23 cellular contexts compared by ENCODE assay signal in genomic region chr2:105625632-105626031, GRCh38.
"Had no signal": no experiment of that assay in that cellular context is flagged by ENCODE, and none has a peak within 500 bp of the region (broad histone marks: within the 10 kb centered on the region; RNA-seq: fewer than 3 reads in every experiment).

No MANE protein-coding gene starts in this region.

- H3K27ac Mint-ChIP-seq: activated CD4-positive, alpha-beta memory T cell treated with anti-CD3 and anti-CD28 coated beads for 36 hours; activated naive CD8-positive, alpha-beta T cell treated with anti-CD3 and anti-CD28 coated beads, Interleukin-2, amount 10 ng/mL, durations not matched to agents 7 days and 5 days; activated T-cell treated with anti-CD3 and anti-CD28 coated beads, Interleukin-2, amount 50 U/mL, for 72 hours; dendritic cell treated with granulocyte-macrophage colony-stimulating factor and Interleukin-4, amounts not matched to agents 40 ng/mL and 50 ng/mL, for 4 days; memory B cell; stimulated activated memory B cell treated with anti-CD40 and anti-IgM and Interleukin-4, amounts not matched to agents 10 μg/mL and 1 μg/mL and 100 μg/mL, for 72 hours had no signal

- H3K9me3 Mint-ChIP-seq: dendritic cell treated with granulocyte-macrophage colony-stimulating factor and Interleukin-4, amounts not matched to agents 40 ng/mL and 50 ng/mL, for 4 days; stimulated activated memory B cell treated with anti-CD40 and anti-IgM and Interleukin-4, amounts not matched to agents 10 μg/mL and 1 μg/mL and 100 μg/mL, for 72 hours had no signal

- H3K4me3 ChIP-seq: heart right ventricle, sigmoid colon, smooth muscle cell, uterus had no signal

- H3K4me1 ChIP-seq: heart right ventricle, sigmoid colon, uterus had no signal

- H3K4me3 Mint-ChIP-seq: activated CD4-positive, alpha-beta memory T cell treated with anti-CD3 and anti-CD28 coated beads for 36 hours; activated naive CD4-positive, alpha-beta T cell treated with anti-CD3 and anti-CD28 coated beads for 36 hours; activated naive CD8-positive, alpha-beta T cell treated with anti-CD3 and anti-CD28 coated beads, Interleukin-2, amount 10 ng/mL, durations not matched to agents 7 days and 5 days; activated T-cell treated with anti-CD3 and anti-CD28 coated beads, Interleukin-2, amount 50 U/mL, for 72 hours; dendritic cell treated with granulocyte-macrophage colony-stimulating factor and Interleukin-4, amounts not matched to agents 40 ng/mL and 50 ng/mL, for 4 days; memory B cell; stimulated activated memory B cell treated with anti-CD40 and anti-IgM and Interleukin-4, amounts not matched to agents 10 μg/mL and 1 μg/mL and 100 μg/mL, for 72 hours had no signal

- H3K4me1 Mint-ChIP-seq: memory B cell; stimulated activated memory B cell treated with anti-CD40 and anti-IgM and Interleukin-4, amounts not matched to agents 10 μg/mL and 1 μg/mL and 100 μg/mL, for 72 hours had no signal

- H3K4me2 ChIP-seq: smooth muscle cell had no signal

- ATAC-seq: activated T-cell treated with anti-CD3 and anti-CD28 coated beads, Interleukin-2, amount 50 U/mL, for 72 hours; heart right ventricle; left cardiac atrium; stimulated activated memory B cell treated with anti-CD40 and anti-IgM and Interleukin-4, amounts not matched to agents 10 μg/mL and 1 μg/mL and 100 μg/mL, for 72 hours had no signal

- H3K36me3 ChIP-seq: heart right ventricle, sigmoid colon, uterus had no signal

- H3K36me3 Mint-ChIP-seq: activated CD4-positive, alpha-beta memory T cell treated with anti-CD3 and anti-CD28 coated beads for 36 hours; memory B cell; stimulated activated memory B cell treated with anti-CD40 and anti-IgM and Interleukin-4, amounts not matched to agents 10 μg/mL and 1 μg/mL and 100 μg/mL, for 72 hours had no signal

- H3K27ac ChIP-seq: heart right ventricle, sigmoid colon, uterus had no signal

- H3K27me3 ChIP-seq: uterus had no signal

- DNase-seq: activated CD4-positive, alpha-beta memory T cell treated with anti-CD3 and anti-CD28 coated beads for 36 hours; activated CD4-positive, alpha-beta T cell treated with anti-CD3 and anti-CD28 coated beads for 48 hours; activated effector memory CD4-positive, alpha-beta T cell treated with Interleukin-2 at 50 U/mL for 16 hours; activated naive CD4-positive, alpha-beta T cell treated with anti-CD3 and anti-CD28 coated beads for 36 hours; activated naive CD8-positive, alpha-beta T cell treated with anti-CD3 and anti-CD28 coated beads, Interleukin-2, amount 10 ng/mL, durations not matched to agents 7 days and 5 days; activated T-cell treated with anti-CD3 and anti-CD28 coated beads, Interleukin-2, amount 50 U/mL, for 72 hours; amniotic stem cell; effector CD8-positive, alpha-beta T cell; erythroblast; foreskin fibroblast; heart right ventricle; islet precursor cell; left cardiac atrium; posterior cingulate gyrus; sigmoid colon; stimulated activated CD4-positive, alpha-beta T cell treated with anti-CD3 and anti-CD28 coated beads, Interleukin-15, amount 100 ng/mL, for 24 hours; T1000; trophoblast cell; uterus had no signal
